19 cellular contexts compared by ENCODE assay signal in genomic region chr12:26828315-26828714, GRCh38.
"Had no signal": no experiment of that assay in that cellular context is flagged by ENCODE, and none has a peak within 500 bp of the region (broad histone marks: within the 10 kb centered on the region; RNA-seq: fewer than 3 reads in every experiment).

No MANE protein-coding gene starts in this region.

- H3K4me1 ChIP-seq: breast epithelium, neural progenitor cell had no signal

- H3K36me3 ChIP-seq: breast epithelium, neural progenitor cell, thyroid gland had no signal

- H3K4me1 Mint-ChIP-seq: neural progenitor cell had no signal

- ATAC-seq: activated CD4-positive, CD25-positive, alpha-beta regulatory T cell treated with anti-CD3 and anti-CD28 coated beads, Interleukin-2, amount 50 U/mL, for 24 hours; foreskin keratinocyte; heart left ventricle; left colon had no signal

- H3K4me2 ChIP-seq: neural progenitor cell had no signal

- H3K9me3 Mint-ChIP-seq: activated naive CD8-positive, alpha-beta T cell treated with anti-CD3 and anti-CD28 coated beads, Interleukin-2, amount 10 ng/mL, durations not matched to agents 7 days and 5 days; dendritic cell treated with granulocyte-macrophage colony-stimulating factor and Interleukin-4, amounts not matched to agents 40 ng/mL and 50 ng/mL, for 4 days; naive B cell; neural progenitor cell had no signal

- H3K4me3 ChIP-seq: breast epithelium, heart left ventricle, lung, neural progenitor cell, thyroid gland had no signal

- H3K27ac Mint-ChIP-seq: dendritic cell treated with granulocyte-macrophage colony-stimulating factor and Interleukin-4, amounts not matched to agents 40 ng/mL and 50 ng/mL, for 4 days; neural progenitor cell had no signal

- H3K27me3 Mint-ChIP-seq: activated naive CD8-positive, alpha-beta T cell treated with anti-CD3 and anti-CD28 coated beads, Interleukin-2, amount 10 ng/mL, durations not matched to agents 7 days and 5 days; dendritic cell treated with granulocyte-macrophage colony-stimulating factor and Interleukin-4, amounts not matched to agents 40 ng/mL and 50 ng/mL, for 4 days; naive B cell had no signal

- DNase-seq: activated CD4-positive, alpha-beta T cell treated with anti-CD3 and anti-CD28 coated beads, Interleukin-2, amount 50 U/mL, for 1 hour; activated CD8-positive, alpha-beta memory T cell treated with anti-CD3 and anti-CD28 coated beads for 24 hours; activated gamma-delta T cell treated with Interleukin-2 at 50 U/mL for 16 hours; activated naive CD8-positive, alpha-beta T cell treated with anti-CD3 and anti-CD28 coated beads, Interleukin-2, amount 10 ng/mL, durations not matched to agents 7 days and 5 days; aorta; effector memory CD4-positive, alpha-beta T cell; foreskin keratinocyte; heart left ventricle; left colon; naive B cell; stimulated activated CD4-positive, alpha-beta T cell treated with anti-CD3 and anti-CD28 coated beads, Interleukin-12 subunit alpha, Interleukin-12 subunit beta, amount 100 ng/mL, for 4 hours; stimulated activated CD4-positive, alpha-beta T cell treated with anti-CD3 and anti-CD28 coated beads, Interleukin-2, amount 100 ng/mL, for 24 hours; T-helper 9 cell; thyroid gland had no signal

- H3K36me3 Mint-ChIP-seq: naive B cell, neural progenitor cell had no signal

- H3K27me3 ChIP-seq: breast epithelium, foreskin keratinocyte, heart left ventricle, thyroid gland had no signal

- H2AFZ ChIP-seq: neural progenitor cell had no signal

- H3K4me3 Mint-ChIP-seq: activated naive CD8-positive, alpha-beta T cell treated with anti-CD3 and anti-CD28 coated beads, Interleukin-2, amount 10 ng/mL, durations not matched to agents 7 days and 5 days; neural progenitor cell had no signal

- H3K27ac ChIP-seq: breast epithelium, foreskin keratinocyte, heart left ventricle, neural progenitor cell, thyroid gland had no signal

- H3K9ac ChIP-seq: neural progenitor cell had no signal

- H3K9me3 ChIP-seq: breast epithelium, heart left ventricle, thyroid gland had no signal
